8 cellular contexts compared by ENCODE assay signal in genomic region chr20:652611-653109, GRCh38. TPM values are rescaled to one million over a fixed set of nuclear protein-coding genes. Genes with fewer than 3 reads are reported as not detected.
DNase-seq lines count a peak whose midpoint lies in the region; ATAC-seq and TF ChIP-seq lines count a peak whose summit lies in the region.

No MANE protein-coding gene starts in this region.

- H3K4me2 ChIP-seq in Karpas-422 (ENCODE audit: low read depth, low read length, poor library complexity, severe bottlenecking), result peak overlapping the region; percentile 50

- no peak for TF ChIP-seq CTCF in body of pancreas (IDR thresholded peaks at IDR 0.05)
- no peak for TF ChIP-seq CTCF in left lung (IDR thresholded peaks at IDR 0.05)
- no peak for TF ChIP-seq CTCF in thyroid gland (IDR thresholded peaks at IDR 0.05)

- H3K4me3 Mint-ChIP-seq in activated CD4-positive, alpha-beta T cell treated with anti-CD3 and anti-CD28 coated beads, Interleukin-2, amount 10 ng/mL, durations not matched to agents 24 days and 14 days, result peak overlapping the region; percentile 91

- H3K4me3 ChIP-seq in Karpas-422 (ENCODE audit: low read length) (peak overlapping the region; percentile 61; the same call in 1 of the 2 replicates), body of pancreas (peak overlapping the region; percentile 36 to 37), left lung (peak overlapping the region; percentile 67 to 87), thyroid gland (replicated peaks in 1 of 3) (peak overlapping the region; percentile 18 to 77 (median 55))

- H3K36me3 ChIP-seq in Karpas-422 (ENCODE audit: insufficient read depth, low read length) (no peaks in the 10 kb centered on the region), body of pancreas (replicated peaks in 1 of 2; ENCODE audit: insufficient read depth in 1 of 2, low read depth in 2 of 2) (peaks cover 0 to 9% of the 10 kb centered on the region in 2 donors), left lung (peaks cover 0 to 29% of the 10 kb centered on the region in 2 donors), thyroid gland (peaks cover 18 to 26% of the 10 kb centered on the region in 2 donors)

- ATAC-seq in body of pancreas (peak; percentile 12), left lung (peak; percentile 2)

- no peaks in the 10 kb centered on the region; the same call in 1 of the 2 replicates for H3K4me1 ChIP-seq in Karpas-422 (ENCODE audit: low read length)
- H3K4me1 ChIP-seq in body of pancreas, result peaks cover 29% of the 10 kb centered on the region
- peaks cover 13 to 26% of the 10 kb centered on the region in 2 donors for H3K4me1 ChIP-seq in left lung
- H3K4me1 ChIP-seq in thyroid gland, result peaks cover 12 to 19% of the 10 kb centered on the region in 2 donors

- peaks cover 29% of the 10 kb centered on the region for H3K4me1 Mint-ChIP-seq in activated CD4-positive, alpha-beta T cell treated with anti-CD3 and anti-CD28 coated beads, Interleukin-2, amount 10 ng/mL, durations not matched to agents 24 days and 14 days

- H3K27me3 ChIP-seq in Karpas-422 (ENCODE audit: low read length) (no peaks in the 10 kb centered on the region), body of pancreas (no peaks in the 10 kb centered on the region), left lung (peaks cover 0 to 5% of the 10 kb centered on the region in 2 donors), thyroid gland (no peaks in the 10 kb centered on the region)

- no peak overlapping the region for H2AFZ ChIP-seq in Karpas-422 (ENCODE audit: low read length)

- peak overlapping the region; percentile 84 for H3K27ac Mint-ChIP-seq in activated CD4-positive, alpha-beta T cell treated with anti-CD3 and anti-CD28 coated beads, Interleukin-2, amount 10 ng/mL, durations not matched to agents 24 days and 14 days

- no peaks in the 10 kb centered on the region for H4K20me1 ChIP-seq in Karpas-422 (ENCODE audit: insufficient read depth, low read depth, low read length)

- DNase-seq in activated CD4-positive, alpha-beta T cell treated with anti-CD3 and anti-CD28 coated beads, Interleukin-2, amount 10 ng/mL, durations not matched to agents 24 days and 14 days, result no peak
- no peak for DNase-seq in activated CD4-positive, alpha-beta T cell treated with anti-CD3 and anti-CD28 coated beads, Interleukin-2, amount 50 U/mL, for 48 hours
- DNase-seq in Karpas-422, result no peak
- peak; percentile 27 to 44 (median 39) for DNase-seq in body of pancreas
- DNase-seq in left lung, result peak in 1 of 2 donors; percentile 51
- DNase-seq in thyroid gland, result peak; percentile 40 to 42
- no peak for DNase-seq in NCI-H1092 treated with DMSO at 0.1 percent for 48 hours (lab: John Stamatoyannopoulos, UW)
- no peak for DNase-seq in amniotic stem cell (lab: John Stamatoyannopoulos, UW)

- peak overlapping the region; percentile 58 for H3K9ac ChIP-seq in Karpas-422 (ENCODE audit: low read length)

- H3K27ac ChIP-seq in Karpas-422 (ENCODE audit: low read length) (no peak overlapping the region), body of pancreas (peak overlapping the region; percentile 56 to 87 (median 73)), left lung (peak overlapping the region; percentile 57 to 87), thyroid gland (peak overlapping the region; percentile 23 to 88 (median 81))

- H3K9me3 ChIP-seq in Karpas-422 (ENCODE audit: low read length) (no peaks in the 10 kb centered on the region), body of pancreas (no peaks in the 10 kb centered on the region), left lung (no peaks in the 10 kb centered on the region), thyroid gland (no peaks in the 10 kb centered on the region)

- intact Hi-C loops in activated CD4-positive, alpha-beta T cell treated with anti-CD3 and anti-CD28 coated beads, Interleukin-2, amount 10 ng/mL, durations not matched to agents 24 days and 14 days (cut with micrococcal nuclease), result loop anchor here (1.0 to 2.0 kb wide), 2 partner anchors 109 to 182 kb away; partner anchors contain the start of gene CSNK2A1
- intact Hi-C loops in body of pancreas (cut with DNase I) (no loop called here), left lung (cut with DNase I) (no loop called here), thyroid gland (cut with DNase I) (no loop called here)

- H3K27me3 Mint-ChIP-seq in activated CD4-positive, alpha-beta T cell treated with anti-CD3 and anti-CD28 coated beads, Interleukin-2, amount 10 ng/mL, durations not matched to agents 24 days and 14 days, result peaks cover 26% of the 10 kb centered on the region

- WGBS in body of pancreas, 2 donors, result 4 to 8% methylated on average over 2 to 26 of the region's 36 CpGs
- WGBS in thyroid gland, 2 donors, result 1 to 14% methylated on average over 8 to 14 of the region's 36 CpGs

- TF ChIP-seq POLR2A in body of pancreas (IDR thresholded peaks at IDR 0.05) (no peak), thyroid gland (IDR thresholded peaks at IDR 0.05) (no peak)

- no peaks in the 10 kb centered on the region for H3K79me2 ChIP-seq in Karpas-422 (ENCODE audit: low read length)

- no peaks in the 10 kb centered on the region for H3K9me3 Mint-ChIP-seq in activated CD4-positive, alpha-beta T cell treated with anti-CD3 and anti-CD28 coated beads, Interleukin-2, amount 10 ng/mL, durations not matched to agents 24 days and 14 days

- no peaks in the 10 kb centered on the region for H3K9me2 ChIP-seq in Karpas-422 (replicated peaks; ENCODE audit: insufficient read depth, low read length)

- H3K36me3 Mint-ChIP-seq in activated CD4-positive, alpha-beta T cell treated with anti-CD3 and anti-CD28 coated beads, Interleukin-2, amount 10 ng/mL, durations not matched to agents 24 days and 14 days (ENCODE audit: low read depth), result peaks cover 31% of the 10 kb centered on the region

RNA-seq across cellular contexts. Expression of gene SRXN1, which starts 0.3 kb away (rescaled TPM):
- total RNA-seq in activated CD4-positive, alpha-beta T cell treated with anti-CD3 and anti-CD28 coated beads, Interleukin-2, amount 10 ng/mL, durations not matched to agents 24 days and 14 days, result 24.1 and 25.5 TPM in 2 replicates
- 1.0 and 3.0 TPM in 2 replicates for total RNA-seq in Karpas-422 (2014; rRNA removed; shearing (Covaris generic); ENCODE audit: low replicate concordance)
- total RNA-seq in body of pancreas (1 to 10 TPM; 7.9 to 9.9 TPM), left lung (10 to 100 TPM; 24.7 to 40.9 TPM), thyroid gland (100 to 1,000 TPM in 2 of 4 donors, 10 to 100 TPM in 2; 54.3 to 212 (median 135) TPM)

RNA-seq across cellular contexts. Expression of gene SCRT2, which starts 22.9 kb away (rescaled TPM):
- not detected in 2 replicates for total RNA-seq in activated CD4-positive, alpha-beta T cell treated with anti-CD3 and anti-CD28 coated beads, Interleukin-2, amount 10 ng/mL, durations not matched to agents 24 days and 14 days
- total RNA-seq in Karpas-422 (2014; rRNA removed; shearing (Covaris generic); ENCODE audit: low replicate concordance), result not detected in 2 replicates
- under 1 TPM in 1 of 2 donors, not detected in 1; under 0.01 TPM for total RNA-seq in body of pancreas
- not detected for total RNA-seq in left lung
- total RNA-seq in thyroid gland, result not detected

RNA-seq across cellular contexts. Expression of gene TCF15, which starts 42.6 kb away (rescaled TPM):
- total RNA-seq in activated CD4-positive, alpha-beta T cell treated with anti-CD3 and anti-CD28 coated beads, Interleukin-2, amount 10 ng/mL, durations not matched to agents 24 days and 14 days, result 0.12 TPM in 1 of 2 replicates, not detected in the other
- not detected in 2 replicates for total RNA-seq in Karpas-422 (2014; rRNA removed; shearing (Covaris generic); ENCODE audit: low replicate concordance)
- total RNA-seq in body of pancreas (not detected), left lung (under 1 TPM; 0.18 to 0.52 TPM), thyroid gland (under 1 TPM in 1 of 4 donors, not detected in 3; 0.59 TPM)

Comparison
In these comparisons a context has a peak if more than half of its experiments do, and no peak if none do; other contexts are left out.
1. DNase-seq: peak in body of pancreas (4 of 4) and thyroid gland (2 of 2); none in activated CD4-positive, alpha-beta T cell treated with anti-CD3 and anti-CD28 coated beads, Interleukin-2, amount 10 ng/mL, durations not matched to agents 24 days and 14 days (single experiment), activated CD4-positive, alpha-beta T cell treated with anti-CD3 and anti-CD28 coated beads, Interleukin-2, amount 50 U/mL, for 48 hours (0 of 2), Karpas-422 (single experiment), NCI-H1092 treated with DMSO at 0.1 percent for 48 hours (single experiment) and amniotic stem cell (single experiment).
2. Peak in every context shown above with its lines, with median percentiles within 50 percentile points of each other: H3K4me3 ChIP-seq.